ENCODE assay signal across 8 cellular contexts in genomic region chr20:20321917-20322316, GRCh38.
"Had no signal": no experiment of that assay in that cellular context is flagged by ENCODE, and none has a peak within 500 bp of the region (broad histone marks: within the 10 kb centered on the region; RNA-seq: fewer than 3 reads in every experiment).

No MANE protein-coding gene starts in this region.

- H3K4me3 Mint-ChIP-seq: HFFc6, IgD-negative memory B cell had no signal

- H3K36me3 Mint-ChIP-seq: IgD-negative memory B cell had no signal

- DNase-seq: GM23248, GOT3, H7, HFFc6, KBM-7 had no signal

- H3K27ac Mint-ChIP-seq: HFFc6, IgD-negative memory B cell had no signal

- ATAC-seq: HCT116, HepG2 had no signal
